15 cellular contexts compared by ENCODE assay signal in the genomic region with DNA sequence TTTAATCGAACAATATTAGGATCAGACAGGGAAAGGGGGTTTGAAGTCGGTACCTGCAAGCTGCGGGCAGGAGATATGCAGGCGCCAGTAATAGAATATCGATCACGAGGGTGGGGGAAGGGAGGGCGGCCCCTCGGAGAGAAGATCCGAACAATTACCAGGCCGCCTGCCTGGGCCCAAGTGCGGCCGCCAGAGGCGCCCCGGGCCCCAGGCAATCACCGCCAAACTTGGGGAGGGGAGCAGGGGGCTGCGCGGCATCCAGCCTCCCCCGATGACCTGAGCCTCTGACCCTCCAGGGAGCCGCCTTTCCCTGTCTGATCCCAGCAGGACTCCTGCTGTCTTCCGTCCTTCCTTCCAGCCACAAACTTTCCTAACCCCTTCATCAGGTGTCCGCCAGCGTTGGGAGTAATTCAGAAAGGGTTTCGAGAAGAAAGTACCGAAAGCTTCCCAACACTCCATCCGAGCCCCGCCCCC. TPM values are rescaled to one million over a fixed set of nuclear protein-coding genes. Genes with fewer than 3 reads are reported as not detected.
DNase-seq lines count a peak whose midpoint lies in the region; ATAC-seq and TF ChIP-seq lines count a peak whose summit lies in the region.
"Had no signal": no experiment of that assay in that cellular context is flagged by ENCODE, and none has a peak within 500 bp of the region (broad histone marks: within the 10 kb centered on the region; RNA-seq: fewer than 3 reads in every experiment).

No MANE protein-coding gene starts in this region.

- no peaks in the 10 kb centered on the region for H4K20me1 ChIP-seq in smooth muscle cell (ENCODE audit: low read depth)

- no peak overlapping the region for H3K27ac ChIP-seq in smooth muscle cell (ENCODE audit: low read depth)
- H3K27ac ChIP-seq: right atrium auricular region, SJCRH30, tibial artery had no signal

- intact Hi-C loops in sciatic nerve (cut with DNase I), result no loop called here

- peak overlapping the region; percentile 83 for H3K4me2 ChIP-seq in smooth muscle cell

- peak overlapping the region; percentile 67 to 83 for H3K4me3 Mint-ChIP-seq in activated T-cell treated with anti-CD3 and anti-CD28 coated beads, Interleukin-2, amount 50 U/mL, for 72 hours
- peak overlapping the region; percentile 62 for H3K4me3 Mint-ChIP-seq in activated T-helper 17 cell treated with anti-CD3 and anti-CD28 coated beads, Interleukin-2, amount 50 U/mL, for 72 hours

- TF ChIP-seq CTCF in smooth muscle cell (IDR thresholded peaks at IDR 0.05; ENCODE audit: borderline replicate concordance, insufficient read depth, poor library complexity, severe bottlenecking), result no peak

- H2AFZ ChIP-seq in smooth muscle cell (ENCODE audit: low read depth), result no peak overlapping the region

- no peaks in the 10 kb centered on the region for H3K79me2 ChIP-seq in smooth muscle cell (ENCODE audit: low read depth)

- peaks cover 83% of the 10 kb centered on the region for H3K27me3 Mint-ChIP-seq in activated T-cell treated with anti-CD3 and anti-CD28 coated beads, Interleukin-2, amount 50 U/mL, for 72 hours (ENCODE audit: low read depth)
- H3K27me3 Mint-ChIP-seq in activated T-helper 17 cell treated with anti-CD3 and anti-CD28 coated beads, Interleukin-2, amount 50 U/mL, for 72 hours, result peaks cover 57% of the 10 kb centered on the region

- DNase-seq in activated T-cell treated with anti-CD3 and anti-CD28 coated beads, Interleukin-2, amount 50 U/mL, for 72 hours, result no peak
- no peak for DNase-seq in activated T-cell treated with anti-CD3 and anti-CD28 coated beads, Interleukin-2, amount 50 U/mL, for 1 hour
- DNase-seq in iPS-NIHi11 (ENCODE audit: low spot score), result peak; percentile 57
- no peak for DNase-seq in smooth muscle cell (lab: John Stamatoyannopoulos, UW; ENCODE audit: unreplicated experiment)
- no peak for DNase-seq in DMS153 treated with DMSO at 0.1 percent for 48 hours (lab: John Stamatoyannopoulos, UW; ENCODE audit: unreplicated experiment)
- no peak for DNase-seq in LoVo (ENCODE audit: low spot score)
- no peak for DNase-seq in sciatic nerve (ENCODE audit: low spot score)
- DNase-seq: dermis blood vessel endothelial cell, EL, NCI-H524 treated with DMSO at 0.1 percent for 48 hours, SJCRH30, tibial artery had no signal

- H3K9ac ChIP-seq in smooth muscle cell (ENCODE audit: low read depth), result no peak overlapping the region

- no peaks in the 10 kb centered on the region for H3K36me3 ChIP-seq in smooth muscle cell (ENCODE audit: low read depth)
- H3K36me3 ChIP-seq: right atrium auricular region, SJCRH30, tibial artery had no signal

- H3K4me3 ChIP-seq in smooth muscle cell, result peak overlapping the region; percentile 41
- H3K4me3 ChIP-seq: tibial artery had no signal

- peaks cover 0 to 3% of the 10 kb centered on the region in 2 donors for H3K36me3 Mint-ChIP-seq in activated T-cell treated with anti-CD3 and anti-CD28 coated beads, Interleukin-2, amount 50 U/mL, for 72 hours (ENCODE audit: insufficient read depth in 2 of 2)
- H3K36me3 Mint-ChIP-seq in activated T-helper 17 cell treated with anti-CD3 and anti-CD28 coated beads, Interleukin-2, amount 50 U/mL, for 72 hours (ENCODE audit: low read depth), result no peaks in the 10 kb centered on the region

- peaks cover 36% of the 10 kb centered on the region for H3K4me1 ChIP-seq in smooth muscle cell (ENCODE audit: low read depth)
- H3K4me1 ChIP-seq: SJCRH30 had no signal

- ATAC-seq in activated T-cell treated with anti-CD3 and anti-CD28 coated beads, Interleukin-2, amount 50 U/mL, for 72 hours (replicated peaks in 1 of 2), result no peak
- ATAC-seq in activated T-helper 17 cell treated with anti-CD3 and anti-CD28 coated beads, Interleukin-2, amount 50 U/mL, for 72 hours (replicated peaks), result no peak
- no peak for ATAC-seq in sciatic nerve

- WGBS in smooth muscle cell (ENCODE audit: low lambda C conversion rate), result 2% methylated on average over 23 of the region's 26 CpGs

- no peak overlapping the region for H3K27ac Mint-ChIP-seq in activated T-cell treated with anti-CD3 and anti-CD28 coated beads, Interleukin-2, amount 50 U/mL, for 72 hours
- H3K27ac Mint-ChIP-seq in activated T-helper 17 cell treated with anti-CD3 and anti-CD28 coated beads, Interleukin-2, amount 50 U/mL, for 72 hours, result no peak overlapping the region

- no peaks in the 10 kb centered on the region for H3K9me3 Mint-ChIP-seq in activated T-cell treated with anti-CD3 and anti-CD28 coated beads, Interleukin-2, amount 50 U/mL, for 72 hours
- H3K9me3 Mint-ChIP-seq in activated T-helper 17 cell treated with anti-CD3 and anti-CD28 coated beads, Interleukin-2, amount 50 U/mL, for 72 hours, result no peaks in the 10 kb centered on the region

- no peaks in the 10 kb centered on the region for H3K9me3 ChIP-seq in smooth muscle cell (replicated peaks; ENCODE audit: low read depth)
- H3K9me3 ChIP-seq: right atrium auricular region, SJCRH30, tibial artery had no signal

- H3F3A ChIP-seq in smooth muscle cell (ENCODE audit: low read depth), result no peaks in the 10 kb centered on the region

- peaks cover 21% of the 10 kb centered on the region for H3K4me1 Mint-ChIP-seq in activated T-cell treated with anti-CD3 and anti-CD28 coated beads, Interleukin-2, amount 50 U/mL, for 72 hours (ENCODE audit: low read depth)
- H3K4me1 Mint-ChIP-seq in activated T-helper 17 cell treated with anti-CD3 and anti-CD28 coated beads, Interleukin-2, amount 50 U/mL, for 72 hours, result peaks cover 4% of the 10 kb centered on the region

- H3K27me3 ChIP-seq in smooth muscle cell (ENCODE audit: low read depth), result peaks cover 95% of the 10 kb centered on the region

RNA-seq across cellular contexts. Expression of gene NKX1-2, which starts 1.1 kb away (rescaled TPM):
- total RNA-seq in activated T-cell treated with anti-CD3 and anti-CD28 coated beads, Interleukin-2, amount 50 U/mL, for 72 hours, result not detected
- total RNA-seq in activated T-helper 17 cell treated with anti-CD3 and anti-CD28 coated beads, Interleukin-2, amount 50 U/mL, for 72 hours, result not detected
- 0.18 TPM in 1 of 2 replicates, not detected in the other for total RNA-seq in smooth muscle cell
- not detected in 2 replicates for polyA plus RNA-seq in smooth muscle cell
- total RNA-seq in sciatic nerve, result not detected
- total RNA-seq: dermis blood vessel endothelial cell, HT-29, right atrium auricular region had no signal

RNA-seq across cellular contexts. Expression of gene LHPP, which starts 12.9 kb away (rescaled TPM):
- total RNA-seq in activated T-cell treated with anti-CD3 and anti-CD28 coated beads, Interleukin-2, amount 50 U/mL, for 72 hours, result 10 to 100 TPM in 1 of 2 donors, 1 to 10 TPM in 1; 8.7 to 13.5 TPM
- 10 to 100 TPM in 1 of 2 donors, 1 to 10 TPM in 1; 7.4 to 10.6 TPM for total RNA-seq in activated T-helper 17 cell treated with anti-CD3 and anti-CD28 coated beads, Interleukin-2, amount 50 U/mL, for 72 hours
- total RNA-seq in smooth muscle cell (7.6 and 9.7 TPM in 2 replicates), sciatic nerve (347 TPM)
- 11.3 and 14.0 TPM in 2 replicates for polyA plus RNA-seq in smooth muscle cell

RNA-seq across cellular contexts. Expression of gene OAT, which starts 30.0 kb away (rescaled TPM):
- total RNA-seq in activated T-cell treated with anti-CD3 and anti-CD28 coated beads, Interleukin-2, amount 50 U/mL, for 72 hours, result 10 to 100 TPM; 29.5 to 34.3 TPM
- 10 to 100 TPM; 21.0 to 35.6 TPM for total RNA-seq in activated T-helper 17 cell treated with anti-CD3 and anti-CD28 coated beads, Interleukin-2, amount 50 U/mL, for 72 hours
- total RNA-seq in smooth muscle cell (107 and 174 TPM in 2 replicates), sciatic nerve (104 TPM)
- polyA plus RNA-seq in smooth muscle cell, result 125 and 160 TPM in 2 replicates

Comparison
In these comparisons a context has a peak if more than half of its experiments do, and no peak if none do; other contexts are left out.
1. RNA of gene LHPP, which starts 12.9 kb away (total RNA-seq): 347 TPM in sciatic nerve (single experiment); 8.7 to 13.5 TPM in activated T-cell treated with anti-CD3 and anti-CD28 coated beads, Interleukin-2, amount 50 U/mL, for 72 hours, 7.4 to 10.6 TPM in activated T-helper 17 cell treated with anti-CD3 and anti-CD28 coated beads, Interleukin-2, amount 50 U/mL, for 72 hours and 7.6 to 9.7 TPM in smooth muscle cell; every median in the first group is over 10 times any median in the second.